8 cellular contexts compared by ENCODE assay signal in the genomic region with DNA sequence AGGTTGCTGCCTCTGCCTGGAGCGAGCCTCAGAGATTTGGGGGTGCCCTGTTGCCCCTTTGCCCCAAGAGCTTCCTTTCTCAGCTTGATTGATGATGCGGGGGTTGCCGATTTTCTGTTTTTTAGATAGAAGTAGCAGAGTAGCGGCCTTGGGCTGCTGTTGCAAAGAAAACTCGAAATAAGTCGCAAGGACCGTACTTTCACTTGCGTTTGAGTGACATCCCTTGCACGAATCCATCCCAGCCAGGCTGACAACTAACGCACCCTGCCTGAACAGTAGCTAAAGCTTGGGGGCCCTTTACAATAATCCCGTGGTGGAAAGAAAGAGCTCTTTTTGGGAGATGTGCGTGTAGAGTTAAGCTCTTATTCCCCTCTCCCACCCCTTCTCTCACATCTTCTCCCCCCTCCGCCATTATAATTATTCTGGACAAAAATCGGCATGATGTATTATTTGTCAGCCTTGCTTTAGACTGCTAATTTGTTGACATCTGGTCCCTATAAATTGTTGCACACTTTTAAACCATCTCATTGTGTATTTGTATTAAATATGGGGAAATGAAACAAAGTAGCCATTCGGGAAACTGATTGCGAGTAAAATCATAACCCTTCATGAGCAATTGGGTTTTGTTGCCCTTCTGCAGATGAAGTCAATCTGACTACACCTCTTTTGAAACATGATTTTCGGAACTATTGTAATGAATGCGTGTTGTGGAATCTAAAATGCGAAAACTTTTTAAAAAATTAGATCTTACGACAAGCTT. TPM values are rescaled to one million over a fixed set of nuclear protein-coding genes. Genes with fewer than 3 reads are reported as not detected.
DNase-seq lines count a peak whose midpoint lies in the region; ATAC-seq and TF ChIP-seq lines count a peak whose summit lies in the region.

No MANE protein-coding gene starts in this region.

- H3K4me1 ChIP-seq in esophagus squamous epithelium (peaks cover 16 to 59% (median 24%) of the 10 kb centered on the region in 3 donors), transverse colon (peaks cover 4 to 49% (median 36%) of the 10 kb centered on the region in 4 donors)

- H3K27me3 ChIP-seq in esophagus squamous epithelium (no peaks in the 10 kb centered on the region), neural cell (ENCODE audit: insufficient read depth, low read depth, low read length) (no peaks in the 10 kb centered on the region), transverse colon (no peaks in the 10 kb centered on the region)

- H4K20me1 ChIP-seq in neural cell (ENCODE audit: insufficient read depth): no peaks in the 10 kb centered on the region

- no peak overlapping the region for H2AFZ ChIP-seq in neural cell (ENCODE audit: low read depth, low read length)

- no peaks in the 10 kb centered on the region for H3K36me3 Mint-ChIP-seq in IgD-negative memory B cell
- peaks cover 2% of the 10 kb centered on the region for H3K36me3 Mint-ChIP-seq in activated CD8-positive, alpha-beta T cell treated with anti-CD3 and anti-CD28 coated beads, Interleukin-2, amount 10 ng/mL, durations not matched to agents 7 days and 5 days (ENCODE audit: low read depth)

- no peaks in the 10 kb centered on the region for H3K9me3 Mint-ChIP-seq in IgD-negative memory B cell
- H3K9me3 Mint-ChIP-seq in activated CD8-positive, alpha-beta T cell treated with anti-CD3 and anti-CD28 coated beads, Interleukin-2, amount 10 ng/mL, durations not matched to agents 7 days and 5 days (ENCODE audit: insufficient read depth): no peaks in the 10 kb centered on the region

- H3K4me3 Mint-ChIP-seq in IgD-negative memory B cell: peak overlapping the region; percentile 94 to 99 (median 96)
- peak overlapping the region; percentile 98 for H3K4me3 Mint-ChIP-seq in activated CD8-positive, alpha-beta T cell treated with anti-CD3 and anti-CD28 coated beads, Interleukin-2, amount 10 ng/mL, durations not matched to agents 7 days and 5 days

- in situ Hi-C loops in transverse colon (cut with MboI; ENCODE audit: low pct_ligation_motif_present in 1 of 4, low pct_unique_long_range_greater_than_20kb in 1 of 4, low sequenced_read_pairs in 3 of 4): loop anchor here in 1 of 4 donors (25.0 kb wide), 1 partner anchor 188 kb away; a partner anchor contains a TSS

- no peak for TF ChIP-seq POLR2A in esophagus squamous epithelium (IDR thresholded peaks at IDR 0.05)
- no peak for TF ChIP-seq POLR2A in transverse colon (IDR thresholded peaks at IDR 0.05)

- H3K9ac ChIP-seq in neural cell (ENCODE audit: low read length): peak overlapping the region; percentile 77

- 3 to 5% methylated on average over 13 to 19 of the region's 20 CpGs for WGBS in esophagus squamous epithelium, 2 donors
- 4 to 8% methylated on average over 14 to 20 of the region's 20 CpGs for WGBS in transverse colon (ENCODE audit: low coverage in 1 of 2), 2 donors

- CTCF ChIA-PET in activated CD8-positive, alpha-beta T cell treated with anti-CD3 and anti-CD28 coated beads, Interleukin-2, amount 10 ng/mL, durations not matched to agents 7 days and 5 days (lab: Charles Lee): interaction anchor here (0.7 to 2.2 kb wide), 17 partner anchors 13 to 195 kb away, joined by 3 to 34 read pairs (median 4); no protein-coding TSS in a partner anchor

- DNase-seq in GM03348 (ENCODE audit: low spot score) (peak; percentile 19), esophagus squamous epithelium (lab: John Stamatoyannopoulos, UW) (no peak), transverse colon (peak; percentile 44), mesenteric fat pad (ENCODE audit: low spot score) (no peak)
- peak; percentile 66 for DNase-seq in activated CD8-positive, alpha-beta T cell treated with anti-CD3 and anti-CD28 coated beads, Interleukin-2, amount 10 ng/mL, durations not matched to agents 7 days and 5 days

- H3K27ac ChIP-seq in esophagus squamous epithelium (peak overlapping the region; percentile 87 to 95 (median 91)), neural cell (ENCODE audit: low read length) (peak overlapping the region; percentile 55), transverse colon (peak overlapping the region; percentile 90 to 96 (median 94))

- no peak for TF ChIP-seq RAD21 in neural cell (conservative IDR thresholded peaks at IDR 0.05)

- peak overlapping the region; percentile 38 for H3K4me2 ChIP-seq in neural cell (ENCODE audit: low read length)

- TF ChIP-seq CTCF in esophagus squamous epithelium (IDR thresholded peaks at IDR 0.05): no peak
- TF ChIP-seq CTCF in neural cell (IDR thresholded peaks at IDR 0.05; ENCODE audit: poor library complexity, severe bottlenecking): no peak
- TF ChIP-seq CTCF in transverse colon (IDR thresholded peaks at IDR 0.05): no peak

- H3K4me3 ChIP-seq in esophagus squamous epithelium (peak overlapping the region; percentile 75 to 100 (median 94)), neural cell (ENCODE audit: low read length) (peak overlapping the region; percentile 94), transverse colon (peak overlapping the region; percentile 96 to 99 (median 98))

- peaks cover 57% of the 10 kb centered on the region for H3K79me2 ChIP-seq in neural cell (replicated peaks; ENCODE audit: insufficient read depth, low read length)

- TF ChIP-seq EP300 in neural cell (conservative IDR thresholded peaks at IDR 0.05; ENCODE audit: poor library complexity, severe bottlenecking): no peak
- TF ChIP-seq EP300 in transverse colon (IDR thresholded peaks at IDR 0.05; ENCODE audit: low read depth): no peak

- POLR2A ChIA-PET in activated CD8-positive, alpha-beta T cell treated with anti-CD3 and anti-CD28 coated beads, Interleukin-2, amount 10 ng/mL, durations not matched to agents 7 days and 5 days (lab: Charles Lee): interaction anchor here (0.7 to 1.5 kb wide), 7 partner anchors 12 to 87 kb away, joined by 3 to 7 read pairs (median 5); a partner anchor contains a TSS

- peak overlapping the region; percentile 87 to 98 (median 97) for H3K27ac Mint-ChIP-seq in IgD-negative memory B cell
- H3K27ac Mint-ChIP-seq in activated CD8-positive, alpha-beta T cell treated with anti-CD3 and anti-CD28 coated beads, Interleukin-2, amount 10 ng/mL, durations not matched to agents 7 days and 5 days: peak overlapping the region; percentile 93

- no peaks in the 10 kb centered on the region for H3K9me3 ChIP-seq in esophagus squamous epithelium
- H3K9me3 ChIP-seq in neural cell (ENCODE audit: low read length): no peaks in the 10 kb centered on the region
- no peaks in the 10 kb centered on the region for H3K9me3 ChIP-seq in transverse colon

- H3K27me3 Mint-ChIP-seq in IgD-negative memory B cell: no peaks in the 10 kb centered on the region
- no peaks in the 10 kb centered on the region for H3K27me3 Mint-ChIP-seq in activated CD8-positive, alpha-beta T cell treated with anti-CD3 and anti-CD28 coated beads, Interleukin-2, amount 10 ng/mL, durations not matched to agents 7 days and 5 days (ENCODE audit: low read depth)

- H3K4me1 Mint-ChIP-seq in IgD-negative memory B cell: peaks cover 33 to 37% (median 33%) of the 10 kb centered on the region in 3 donors
- H3K4me1 Mint-ChIP-seq in activated CD8-positive, alpha-beta T cell treated with anti-CD3 and anti-CD28 coated beads, Interleukin-2, amount 10 ng/mL, durations not matched to agents 7 days and 5 days (ENCODE audit: low read depth): peaks cover 43% of the 10 kb centered on the region

- no peaks in the 10 kb centered on the region for H3K9me2 ChIP-seq in neural cell (ENCODE audit: insufficient read depth, low read length)

- H3F3A ChIP-seq in neural cell (ENCODE audit: insufficient read depth, low read length, poor library complexity, severe bottlenecking): no peaks in the 10 kb centered on the region

- intact Hi-C loops in esophagus squamous epithelium (cut with DNase I): no loop called here
- intact Hi-C loops in transverse colon (cut with DNase I; ENCODE audit: low total_unique reads): no loop called here

- peak; percentile 19 for ATAC-seq in GM21576 (IDR thresholded peaks at IDR 0.05; ENCODE audit: unreplicated experiment)
- peak; percentile 45 for ATAC-seq in activated CD8-positive, alpha-beta T cell treated with anti-CD3 and anti-CD28 coated beads, Interleukin-2, amount 10 ng/mL, durations not matched to agents 7 days and 5 days

- H3K36me3 ChIP-seq in esophagus squamous epithelium: no peaks in the 10 kb centered on the region
- H3K36me3 ChIP-seq in neural cell (ENCODE audit: insufficient read depth, low read length): no peaks in the 10 kb centered on the region
- no peaks in the 10 kb centered on the region for H3K36me3 ChIP-seq in transverse colon

TF ChIP-seq in neural cell, 6 proteins besides CTCF, POLR2A, EP300 and RAD21 (continues in another document):
- TF ChIP-seq SMC3 (conservative IDR thresholded peaks at IDR 0.05; ENCODE audit: poor library complexity) (no peak), EZH2 (IDR thresholded peaks at IDR 0.05; ENCODE audit: borderline replicate concordance, insufficient read depth, low read length, poor library complexity, severe bottlenecking) (no peak), POLR2AphosphoS5 (IDR thresholded peaks at IDR 0.05) (no peak), TAF1 (IDR thresholded peaks at IDR 0.05; ENCODE audit: low read depth) (no peak)

RNA-seq across cellular contexts. Expression of a gene that starts 0.9 kb away (rescaled TPM):
- 95.8 TPM for polyA plus RNA-seq in IgD-negative memory B cell
- 10 to 100 TPM; 82.9 to 88.3 TPM for total RNA-seq in activated CD8-positive, alpha-beta T cell treated with anti-CD3 and anti-CD28 coated beads, Interleukin-2, amount 10 ng/mL, durations not matched to agents 7 days and 5 days
- 10 to 100 TPM; 44.7 to 71.5 (median 56.0) TPM for total RNA-seq in esophagus squamous epithelium
- polyA plus RNA-seq in neural cell: 32.9 and 48.9 TPM in 2 replicates
- polyA minus RNA-seq in neural cell: 77.4 and 89.1 TPM in 2 replicates
- total RNA-seq in transverse colon: 10 to 100 TPM; 23.6 to 56.8 (median 45.4) TPM
- total RNA-seq in mesenteric fat pad: 86.0 TPM

RNA-seq across cellular contexts. Expression of a gene that starts 52.4 kb away (rescaled TPM):
- 34.1 TPM for polyA plus RNA-seq in IgD-negative memory B cell
- total RNA-seq in activated CD8-positive, alpha-beta T cell treated with anti-CD3 and anti-CD28 coated beads, Interleukin-2, amount 10 ng/mL, durations not matched to agents 7 days and 5 days: 10 to 100 TPM; 31.4 to 32.6 TPM
- 10 to 100 TPM; 28.7 to 58.6 (median 40.1) TPM for total RNA-seq in esophagus squamous epithelium
- polyA plus RNA-seq in neural cell: 43.8 and 53.9 TPM in 2 replicates
- polyA minus RNA-seq in neural cell: 78.7 and 86.4 TPM in 2 replicates
- 10 to 100 TPM; 38.0 to 75.5 (median 66.7) TPM for total RNA-seq in transverse colon
- 55.4 TPM for total RNA-seq in mesenteric fat pad

Comparison
In these comparisons a context has a peak if more than half of its experiments do, and no peak if none do; other contexts are left out.
1. DNase-seq: peak in GM03348 (single experiment), activated CD8-positive, alpha-beta T cell treated with anti-CD3 and anti-CD28 coated beads, Interleukin-2, amount 10 ng/mL, durations not matched to agents 7 days and 5 days (single experiment) and transverse colon (single experiment); none in esophagus squamous epithelium (single experiment) and mesenteric fat pad (single experiment).
2. Peak in every context shown above with its lines, with median percentiles within 50 percentile points of each other: H3K27ac ChIP-seq and H3K4me3 ChIP-seq.